ENCODE assay signal across 15 cellular contexts in genomic region chr6:88636871-88637270, GRCh38.
A peak's percentile ranks its signal among the peaks of the same experiment; 100 is the strongest.
DNase-seq lines count a peak whose midpoint lies in the region; ATAC-seq and TF ChIP-seq lines count a peak whose summit lies in the region.
"Had no signal": no experiment of that assay in that cellular context is flagged by ENCODE, and none has a peak within 500 bp of the region (broad histone marks: within the 10 kb centered on the region; RNA-seq: fewer than 3 reads in every experiment).

No MANE protein-coding gene starts in this region.

- H3K4me3 ChIP-seq in mesendoderm (ENCODE audit: low read length) (no peak overlapping the region), foreskin fibroblast (ENCODE audit: low read depth in 1 of 2, low read length in 2 of 2) (no peak overlapping the region)
- H3K4me3 ChIP-seq: HAP-1, K562 had no signal

- H3K56ac ChIP-seq in mesendoderm (ENCODE audit: low read length), result no peak overlapping the region

- CTCF ChIA-PET in RWPE1 (lab: Yijun Ruan, JAX), result no interaction called here

- no peak overlapping the region for H4K5ac ChIP-seq in mesendoderm (ENCODE audit: low read length)

- no peaks in the 10 kb centered on the region for H3K79me1 ChIP-seq in mesendoderm (ENCODE audit: low read length)

- TF ChIP-seq CTCF in RWPE1 (conservative IDR thresholded peaks at IDR 0.05; ENCODE audit: low read depth) (no peak), foreskin fibroblast (IDR thresholded peaks at IDR 0.05; ENCODE audit: low read depth, low read length) (no peak)

- POLR2A ChIA-PET in RWPE1 (lab: Yijun Ruan, JAX; ENCODE audit: low non-redundant PET), result interaction anchor here (0.6 kb wide), 1 partner anchor 615 kb away, joined by 3 read pairs; no protein-coding TSS in a partner anchor

- no peak overlapping the region for H3K27ac ChIP-seq in mesendoderm (ENCODE audit: low read depth, low read length)
- no peak overlapping the region for H3K27ac ChIP-seq in RWPE1
- H3K27ac ChIP-seq: C4-2B, HL-60 had no signal

- no peak overlapping the region for H3K18ac ChIP-seq in mesendoderm (ENCODE audit: low read length)

- H2BK5ac ChIP-seq in mesendoderm (ENCODE audit: low read length), result no peak overlapping the region

- no peak overlapping the region for H2BK120ac ChIP-seq in mesendoderm (ENCODE audit: low read depth, low read length)

- no peaks in the 10 kb centered on the region for H3K27me3 ChIP-seq in mesendoderm (ENCODE audit: insufficient read depth, low read length, poor library complexity)
- H3K27me3 ChIP-seq: BE2C had no signal

- no peak overlapping the region for H2BK15ac ChIP-seq in mesendoderm (replicated peaks; ENCODE audit: low read depth)

- H3K4ac ChIP-seq in mesendoderm (ENCODE audit: low read depth, low read length), result no peak overlapping the region

- H3K4me1 ChIP-seq in mesendoderm (ENCODE audit: control insufficient read depth, low read depth, low read length), result no peaks in the 10 kb centered on the region
- H3K4me1 ChIP-seq: BE2C had no signal

- H4K8ac ChIP-seq in mesendoderm (ENCODE audit: low read depth, low read length), result no peak overlapping the region

- H3K36me3 ChIP-seq in mesendoderm (ENCODE audit: control insufficient read depth, insufficient read depth, low read length), result no peaks in the 10 kb centered on the region
- H3K36me3 ChIP-seq: BE2C, HAP-1 had no signal

- H3K9ac ChIP-seq in mesendoderm (ENCODE audit: low read length), result no peak overlapping the region

- DNase-seq in DMS 273 treated with DMSO at 0.1 percent for 48 hours (lab: John Stamatoyannopoulos, UW) (peak; percentile 9), NCI-H2171 (lab: John Stamatoyannopoulos, UW) (peak; percentile 25), OCI-M1 (lab: John Stamatoyannopoulos, UW) (peak; percentile 26), mesendoderm (peak; percentile 62), NCI-H2196 treated with DMSO at 0.1 percent for 48 hours (lab: John Stamatoyannopoulos, UW; ENCODE audit: unreplicated experiment) (no peak), RWPE1 (ENCODE audit: low spot score) (no peak), foreskin fibroblast (no peak)
- DNase-seq: BE2C; CD4-positive, alpha-beta memory T cell; GOT3 had no signal

- no peak overlapping the region for H3K4me2 ChIP-seq in mesendoderm (ENCODE audit: low read length)

- ATAC-seq in HG03460 (IDR thresholded peaks at IDR 0.05; ENCODE audit: unreplicated experiment), result no peak
- ATAC-seq: K562 had no signal

- H2AK5ac ChIP-seq in mesendoderm (ENCODE audit: low read length), result no peak overlapping the region

- H3K79me2 ChIP-seq in mesendoderm (ENCODE audit: control insufficient read depth, insufficient read depth, low read length), result no peaks in the 10 kb centered on the region

- H3K23ac ChIP-seq in mesendoderm (ENCODE audit: low read length), result no peak overlapping the region

Comparison
In these comparisons a context has a peak if more than half of its experiments do, and no peak if none do; other contexts are left out.
1. DNase-seq: peak in DMS 273 treated with DMSO at 0.1 percent for 48 hours (single experiment), NCI-H2171 (single experiment), OCI-M1 (single experiment) and mesendoderm (single experiment); none in NCI-H2196 treated with DMSO at 0.1 percent for 48 hours (single experiment), RWPE1 (single experiment) and foreskin fibroblast (0 of 2).